8 cellular contexts compared by ENCODE assay signal in the genomic region with DNA sequence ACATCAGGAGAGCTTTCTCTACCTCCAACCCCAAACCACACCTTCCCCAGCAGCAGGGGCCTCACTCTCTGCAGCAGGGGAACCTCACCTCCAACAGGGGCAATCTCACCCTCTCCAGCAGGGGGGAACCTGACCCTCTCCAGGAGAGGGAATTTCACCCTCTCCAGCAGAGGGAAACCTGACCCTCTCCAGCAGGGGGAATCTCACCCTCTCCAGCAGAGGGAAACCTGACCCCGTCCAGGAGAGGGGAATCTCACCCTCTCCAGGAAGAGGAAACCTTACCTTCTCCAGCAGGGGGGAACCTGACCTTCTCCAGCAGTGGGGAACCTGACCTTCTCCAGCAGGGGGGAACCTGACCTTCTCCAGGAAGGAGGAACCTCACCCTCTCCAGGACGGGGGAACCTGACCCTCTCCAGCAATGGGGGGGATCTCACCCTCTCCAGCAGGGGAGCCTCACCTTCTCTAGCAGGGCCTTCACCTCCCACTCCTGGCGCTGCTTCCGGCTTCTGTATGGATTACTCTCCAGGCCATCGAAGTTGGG. TPM values are rescaled to one million over a fixed set of nuclear protein-coding genes. Genes with fewer than 3 reads are reported as not detected.
DNase-seq lines count a peak whose midpoint lies in the region; ATAC-seq and TF ChIP-seq lines count a peak whose summit lies in the region.

No MANE protein-coding gene starts in this region.

- no peaks in the 10 kb centered on the region for H3K9me3 ChIP-seq in A673 (ENCODE audit: low read depth, low read length, poor library complexity, severe bottlenecking)

- in situ Hi-C loops in brain microvascular endothelial cell (cut with HindIII; ENCODE audit: low pct_ligation_motif_present, low sequenced_read_pairs), result no loop called here

- no peak overlapping the region for H3K4me3 ChIP-seq in A673 (ENCODE audit: low read depth, low read length, poor library complexity, severe bottlenecking)
- no peak overlapping the region for H3K4me3 ChIP-seq in brain microvascular endothelial cell (ENCODE audit: low read depth, low read length)

- TF ChIP-seq CTCF in A673 (conservative IDR thresholded peaks at IDR 0.05; ENCODE audit: low read depth, low read length), result peak; percentile 54
- peak; percentile 89 for TF ChIP-seq CTCF in brain microvascular endothelial cell (IDR thresholded peaks at IDR 0.05; ENCODE audit: low read depth, low read length, missing control alignments)

- no TSS peak for BruUV-seq in A673 (replicated peaks; lab: Mats Ljungman, UMichigan)

- CTCF ChIA-PET in A673 (lab: Charles Lee), result no interaction called here

- intact Hi-C loops in A673 (cut with micrococcal nuclease; ENCODE audit: unreplicated experiment), result no loop called here

- H3K27me3 ChIP-seq in A673 (replicated peaks; ENCODE audit: insufficient read depth, low read depth, low read length, poor library complexity) (no peaks in the 10 kb centered on the region), brain microvascular endothelial cell (replicated peaks) (no peaks in the 10 kb centered on the region)

- no peak overlapping the region for H3K27ac ChIP-seq in A673 (ENCODE audit: low read depth, low read length, poor library complexity, severe bottlenecking)
- no peak overlapping the region for H3K27ac ChIP-seq in brain microvascular endothelial cell

- H3K36me3 ChIP-seq in A673 (ENCODE audit: insufficient read depth, low read length, poor library complexity, severe bottlenecking) (peaks cover 49% of the 10 kb centered on the region), brain microvascular endothelial cell (replicated peaks) (peaks cover 62% of the 10 kb centered on the region)

- ATAC-seq in GM21529 (IDR thresholded peaks at IDR 0.05; ENCODE audit: unreplicated experiment), result no peak
- ATAC-seq in GM21786 (IDR thresholded peaks at IDR 0.05; ENCODE audit: unreplicated experiment), result no peak

- H3K4me1 ChIP-seq in A673 (ENCODE audit: insufficient read depth, low read length, poor library complexity, severe bottlenecking), result peaks cover 19% of the 10 kb centered on the region

- DNase-seq in A673 (ENCODE audit: low spot score) (peak; percentile 69), GF-D8 (lab: John Stamatoyannopoulos, UW) (peak; percentile 33), NCI-H226 (peak; percentile 58), brain microvascular endothelial cell (peak; percentile 43), myocyte (ENCODE audit: low read depth) (peak; percentile 34), AG08396 (ENCODE audit: low spot score) (no peak)

- POLR2A ChIA-PET in A673 (lab: Charles Lee; ENCODE audit: low non-redundant PET), result no interaction called here

RNA-seq across cellular contexts. Expression of a gene that starts 3.1 kb away (rescaled TPM):
- 4.0 TPM in 2 replicates for total RNA-seq in A673 (2021)
- 0.21 TPM in 1 of 2 replicates, not detected in the other for total RNA-seq in myocyte
- polyA plus RNA-seq in myocyte (2012), result 0.13 TPM

RNA-seq across cellular contexts. Expression of a gene that starts 8.2 kb away (rescaled TPM):
- total RNA-seq in A673 (2021), result 1,781 and 1,852 TPM in 2 replicates
- 1,802 and 1,984 TPM in 2 replicates for total RNA-seq in myocyte
- 3,148 TPM for polyA plus RNA-seq in myocyte (2012)

RNA-seq across cellular contexts. Expression of a gene that starts 8.4 kb away (rescaled TPM):
- total RNA-seq in A673 (2021) (58.2 and 60.8 TPM in 2 replicates), myocyte (45.9 and 51.2 TPM in 2 replicates)
- polyA plus RNA-seq in myocyte (2012), result 43.1 TPM

RNA-seq across cellular contexts. Expression of a gene that starts 9.0 kb away (rescaled TPM):
- total RNA-seq in A673 (2021) (85.1 and 97.9 TPM in 2 replicates), myocyte (74.7 and 95.2 TPM in 2 replicates)
- 65.0 TPM for polyA plus RNA-seq in myocyte (2012)

RNA-seq across cellular contexts. Expression of a gene that starts 9.4 kb away (rescaled TPM):
- 70.0 and 83.4 TPM in 2 replicates for total RNA-seq in A673 (2021)
- 61.0 and 71.6 TPM in 2 replicates for total RNA-seq in myocyte
- 103 TPM for polyA plus RNA-seq in myocyte (2012)
